In genomic region chr11:118205979-118206611, GRCh38 we compare ENCODE assay signal across 15 cellular contexts. TPM values are rescaled to one million over a fixed set of nuclear protein-coding genes. Genes with fewer than 3 reads are reported as not detected.
DNase-seq lines count a peak whose midpoint lies in the region; ATAC-seq, FAIRE-seq and TF ChIP-seq lines count a peak whose summit lies in the region.
"Had no signal": no experiment of that assay in that cellular context is flagged by ENCODE, and none has a peak within 500 bp of the region (broad histone marks: within the 10 kb centered on the region; RNA-seq: fewer than 3 reads in every experiment).

No MANE protein-coding gene starts in this region.

- H3K9me3 ChIP-seq in CD4-positive, CD25-positive, alpha-beta regulatory T cell (ENCODE audit: control insufficient read depth in 2 of 2, low read length in 2 of 2), result no peaks in the 10 kb centered on the region
- no peaks in the 10 kb centered on the region for H3K9me3 ChIP-seq in muscle layer of duodenum (ENCODE audit: control insufficient read depth in 1 of 2, low read length in 2 of 2)
- H3K9me3 ChIP-seq: mucosa of descending colon, right atrium auricular region, thyroid gland had no signal

- peaks cover 0 to 2% (median 0%) of the 10 kb centered on the region in 7 donors for H3K9me3 Mint-ChIP-seq in CD4-positive, CD25-positive, alpha-beta regulatory T cell
- no peaks in the 10 kb centered on the region for H3K9me3 Mint-ChIP-seq in activated CD4-positive, alpha-beta memory T cell treated with anti-CD3 and anti-CD28 coated beads for 36 hours

- POLR2A ChIA-PET in activated CD4-positive, alpha-beta memory T cell treated with anti-CD3 and anti-CD28 coated beads for 36 hours (lab: Charles Lee), result interaction anchor here (0.7 to 5.1 kb wide), 3 partner anchors 11 to 45 kb away, joined by 3 to 83 read pairs (median 4); partner anchors contain the start of gene JAML

- peak; percentile 36 for FAIRE-seq in GM12892 (lab: Jason Lieb, UNC)

- H3K27ac Mint-ChIP-seq in CD4-positive, CD25-positive, alpha-beta regulatory T cell, result peak overlapping the region; percentile 68 to 94 (median 89)
- no peak overlapping the region for H3K27ac Mint-ChIP-seq in activated CD4-positive, alpha-beta memory T cell treated with anti-CD3 and anti-CD28 coated beads for 36 hours

- peak overlapping the region in 3 of 4 donors; percentile 5 to 78 (median 65) for H3K4me3 Mint-ChIP-seq in CD4-positive, CD25-positive, alpha-beta regulatory T cell
- peak overlapping the region; percentile 22 for H3K4me3 Mint-ChIP-seq in activated CD4-positive, alpha-beta memory T cell treated with anti-CD3 and anti-CD28 coated beads for 36 hours

- peaks cover 19 to 38% (median 26%) of the 10 kb centered on the region in 4 donors for H3K4me1 Mint-ChIP-seq in CD4-positive, CD25-positive, alpha-beta regulatory T cell
- peaks cover 51% of the 10 kb centered on the region for H3K4me1 Mint-ChIP-seq in activated CD4-positive, alpha-beta memory T cell treated with anti-CD3 and anti-CD28 coated beads for 36 hours (ENCODE audit: low read depth)

- no peaks in the 10 kb centered on the region for H3K27me3 ChIP-seq in CD4-positive, CD25-positive, alpha-beta regulatory T cell (ENCODE audit: control insufficient read depth, insufficient read depth, low read length)
- H3K27me3 ChIP-seq in muscle layer of duodenum (ENCODE audit: low read depth, low read length), result no peaks in the 10 kb centered on the region
- H3K27me3 ChIP-seq: right atrium auricular region, thyroid gland had no signal

- no peak for TF ChIP-seq POLR2A in GM12892 (IDR thresholded peaks at IDR 0.05; ENCODE audit: low read depth, low read length)

- H3K27ac ChIP-seq in CD4-positive, CD25-positive, alpha-beta regulatory T cell (ENCODE audit: insufficient read depth, low read length, poor library complexity, severe bottlenecking), result peak overlapping the region; percentile 59
- H3K27ac ChIP-seq in muscle layer of duodenum (ENCODE audit: low read length), result peak overlapping the region; percentile 47
- H3K27ac ChIP-seq in substantia nigra (ENCODE audit: low read depth, low read length, poor library complexity, severe bottlenecking), result no peak overlapping the region
- H3K27ac ChIP-seq: thyroid gland had no signal

- ATAC-seq in CD4-positive, CD25-positive, alpha-beta regulatory T cell (ENCODE audit: low read depth in 2 of 2), result peak in 1 of 2 donors; percentile 39
- no peak for ATAC-seq in GM19455 (IDR thresholded peaks at IDR 0.05; ENCODE audit: unreplicated experiment)

- DNase-seq in CD4-positive, CD25-positive, alpha-beta regulatory T cell, result no peak
- DNase-seq in GM12892 (ENCODE audit: insufficient read length), result no peak
- no peak for DNase-seq in activated CD4-positive, alpha-beta memory T cell treated with anti-CD3 and anti-CD28 coated beads for 36 hours
- DNase-seq in AG08395 (ENCODE audit: low spot score), result no peak
- DNase-seq in NCI-H1092 treated with DMSO at 0.1 percent for 48 hours (lab: John Stamatoyannopoulos, UW), result no peak
- no peak for DNase-seq in substantia nigra (lab: John Stamatoyannopoulos, UW)
- DNase-seq: activated CD4-positive, alpha-beta T cell treated with anti-CD3 and anti-CD28 coated beads for 4 hours; KG1; mucosa of descending colon; NCI-H2081 treated with DMSO at 0.1 percent for 48 hours; thyroid gland had no signal

- H3K36me3 ChIP-seq in CD4-positive, CD25-positive, alpha-beta regulatory T cell (ENCODE audit: control insufficient read depth, insufficient read depth, low read length), result peaks cover 67% of the 10 kb centered on the region
- no peaks in the 10 kb centered on the region for H3K36me3 ChIP-seq in muscle layer of duodenum (ENCODE audit: control insufficient read depth in 1 of 2, insufficient read depth in 2 of 2, low read length in 2 of 2)
- H3K36me3 ChIP-seq: right atrium auricular region, thyroid gland had no signal

- CTCF ChIA-PET in activated CD4-positive, alpha-beta memory T cell treated with anti-CD3 and anti-CD28 coated beads for 36 hours (lab: Charles Lee), result interaction anchor here (0.8 kb wide), 1 partner anchor 16 kb away, joined by 3 read pairs; no protein-coding TSS in a partner anchor

- H3K36me3 Mint-ChIP-seq in CD4-positive, CD25-positive, alpha-beta regulatory T cell, result peaks cover 30% of the 10 kb centered on the region
- H3K36me3 Mint-ChIP-seq in activated CD4-positive, alpha-beta memory T cell treated with anti-CD3 and anti-CD28 coated beads for 36 hours, result peaks cover 51% of the 10 kb centered on the region

- peaks cover 46% of the 10 kb centered on the region for H3K4me1 ChIP-seq in CD4-positive, CD25-positive, alpha-beta regulatory T cell (ENCODE audit: control insufficient read depth, insufficient read depth, low read length, poor library complexity, severe bottlenecking)
- peaks cover 0 to 19% of the 10 kb centered on the region in 2 donors for H3K4me1 ChIP-seq in muscle layer of duodenum (ENCODE audit: control insufficient read depth in 1 of 2, insufficient read depth in 2 of 2, low read length in 2 of 2)

- H3K27me3 Mint-ChIP-seq in CD4-positive, CD25-positive, alpha-beta regulatory T cell, result no peaks in the 10 kb centered on the region
- no peaks in the 10 kb centered on the region for H3K27me3 Mint-ChIP-seq in activated CD4-positive, alpha-beta memory T cell treated with anti-CD3 and anti-CD28 coated beads for 36 hours

- peak overlapping the region; percentile 52 for H3K4me3 ChIP-seq in CD4-positive, CD25-positive, alpha-beta regulatory T cell (ENCODE audit: low read depth, low read length)
- H3K4me3 ChIP-seq in muscle layer of duodenum (ENCODE audit: low read depth in 1 of 2, low read length in 2 of 2), result no peak overlapping the region
- H3K4me3 ChIP-seq: mucosa of descending colon, right atrium auricular region, thyroid gland had no signal

- intact Hi-C loops in activated CD4-positive, alpha-beta memory T cell treated with anti-CD3 and anti-CD28 coated beads for 36 hours (cut with micrococcal nuclease), result loop anchor here (1.0 kb wide), 2 partner anchors 11 to 35 kb away; no protein-coding TSS in a partner anchor

RNA-seq across cellular contexts. Expression of gene JAML, which starts 18.7 kb away (rescaled TPM):
- 71.5 TPM for total RNA-seq in CD4-positive, CD25-positive, alpha-beta regulatory T cell
- 100 to 1,000 TPM; 169 to 200 (median 174) TPM for polyA plus RNA-seq in CD4-positive, CD25-positive, alpha-beta regulatory T cell
- 1.3 TPM for polyA plus RNA-seq in GM12892 (2012; ENCODE audit: missing spikeins)
- 100 to 1,000 TPM; 155 to 163 TPM for total RNA-seq in activated CD4-positive, alpha-beta memory T cell treated with anti-CD3 and anti-CD28 coated beads for 36 hours
- total RNA-seq: chondrocyte had no signal

RNA-seq across cellular contexts. Expression of gene SCN2B, which starts 29.7 kb away (rescaled TPM):
- total RNA-seq in CD4-positive, CD25-positive, alpha-beta regulatory T cell, result not detected
- not detected for polyA plus RNA-seq in CD4-positive, CD25-positive, alpha-beta regulatory T cell
- not detected for polyA plus RNA-seq in GM12892 (2012; ENCODE audit: missing spikeins)
- not detected for total RNA-seq in activated CD4-positive, alpha-beta memory T cell treated with anti-CD3 and anti-CD28 coated beads for 36 hours

RNA-seq across cellular contexts. Expression of gene MPZL3, which starts 46.1 kb away (rescaled TPM):
- total RNA-seq in CD4-positive, CD25-positive, alpha-beta regulatory T cell, result 16.1 TPM
- 10 to 100 TPM in 1 of 4 donors, 1 to 10 TPM in 3; 4.5 to 12.2 (median 6.3) TPM for polyA plus RNA-seq in CD4-positive, CD25-positive, alpha-beta regulatory T cell
- polyA plus RNA-seq in GM12892 (2012; ENCODE audit: missing spikeins), result 2.1 TPM
- total RNA-seq in activated CD4-positive, alpha-beta memory T cell treated with anti-CD3 and anti-CD28 coated beads for 36 hours, result 10 to 100 TPM; 47.3 to 49.0 TPM

RNA-seq across cellular contexts. Expression of gene SCN4B, which starts 53.5 kb away (rescaled TPM):
- not detected for total RNA-seq in CD4-positive, CD25-positive, alpha-beta regulatory T cell
- not detected for polyA plus RNA-seq in CD4-positive, CD25-positive, alpha-beta regulatory T cell
- 0.11 TPM for polyA plus RNA-seq in GM12892 (2012; ENCODE audit: missing spikeins)
- total RNA-seq in activated CD4-positive, alpha-beta memory T cell treated with anti-CD3 and anti-CD28 coated beads for 36 hours, result under 1 TPM; 0.22 to 0.36 TPM

RNA-seq across cellular contexts. Expression of gene MPZL2, which starts 58.0 kb away (rescaled TPM):
- 1.0 TPM for total RNA-seq in CD4-positive, CD25-positive, alpha-beta regulatory T cell
- polyA plus RNA-seq in CD4-positive, CD25-positive, alpha-beta regulatory T cell, result under 1 TPM in 1 of 4 donors, not detected in 3; 0.37 TPM
- not detected for polyA plus RNA-seq in GM12892 (2012; ENCODE audit: missing spikeins)
- total RNA-seq in activated CD4-positive, alpha-beta memory T cell treated with anti-CD3 and anti-CD28 coated beads for 36 hours, result 10 to 100 TPM; 15.8 to 17.8 TPM
- total RNA-seq: chondrocyte had no signal
